1 cellular context compared by ENCODE assay signal in genomic region chr17:70378005-70378404, GRCh38.
A peak's percentile ranks its signal among the peaks of the same experiment; 100 is the strongest.
TF ChIP-seq lines count a peak whose summit lies in the region.

No MANE protein-coding gene starts in this region.

TF ChIP-seq in HEK293, 187 proteins besides CTCF, POLR2A, EP300 and RAD21 (continued from another document):
- TF ChIP-seq ZNF518A (tag by site-specific recombination; conservative IDR thresholded peaks at IDR 0.05; ENCODE audit: low read depth) (no peak), ZNF785 (tag by site-specific recombination; IDR thresholded peaks at IDR 0.05) (no peak), PBX3 (CRISPR knock-in tag; IDR thresholded peaks at IDR 0.05) (no peak), ZNF112 (tag by site-specific recombination; IDR thresholded peaks at IDR 0.05) (no peak), SP7 (tag by site-specific recombination; IDR thresholded peaks at IDR 0.05) (peak; percentile 38; the same call in 1 of the 2 replicates), BCL6B (tag by site-specific recombination; IDR thresholded peaks at IDR 0.05) (0 out of 2 replicates have a peak, but pooled peaks have one; percentile 44), ZNF274 (IDR thresholded peaks at IDR 0.05; ENCODE audit: low read length) (no peak), ZNF274 (tag by site-specific recombination; IDR thresholded peaks at IDR 0.05; ENCODE audit: borderline replicate concordance) (no peak), TRIM28 (IDR thresholded peaks at IDR 0.05; ENCODE audit: borderline replicate concordance, low read length) (no peak)
